Comparison of ENCODE assay signal across 8 cellular contexts in the genomic region with DNA sequence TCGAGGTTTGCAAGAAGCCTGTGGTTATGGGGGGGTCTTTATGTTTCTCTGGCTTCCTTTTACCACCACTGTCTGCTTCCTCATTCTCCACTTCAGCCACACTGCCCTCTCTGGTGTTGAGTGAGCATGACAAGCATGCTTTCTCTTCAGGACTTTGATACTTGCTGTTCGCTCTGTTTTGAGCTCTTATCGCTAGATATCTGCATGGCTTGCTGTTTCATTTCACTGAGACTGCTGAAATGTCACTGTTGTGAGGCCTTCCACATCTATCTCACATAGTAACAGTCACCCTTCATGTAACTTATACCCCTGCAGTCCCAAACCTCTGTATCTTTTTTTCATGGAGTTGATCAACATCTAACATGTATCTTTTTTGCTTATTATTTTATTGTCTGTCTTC. TPM values are rescaled to one million over a fixed set of nuclear protein-coding genes. Genes with fewer than 3 reads are reported as not detected.
DNase-seq lines count a peak whose midpoint lies in the region; ATAC-seq, FAIRE-seq and TF ChIP-seq lines count a peak whose summit lies in the region.

No MANE protein-coding gene starts in this region.

- peak; percentile 64 for TF ChIP-seq CTCF in D721Med (IDR thresholded peaks at IDR 0.05; ENCODE audit: insufficient read depth, missing control alignments)
- peak in 2 of 3 experiments; percentile 48 to 53 for TF ChIP-seq CTCF in ascending aorta (IDR thresholded peaks at IDR 0.05)

- no peaks in the 10 kb centered on the region for H3K4me1 ChIP-seq in ascending aorta

- intact Hi-C loops in ascending aorta (cut with DNase I) = no loop called here

- H3K36me3 ChIP-seq in ascending aorta = peaks cover 8 to 10% of the 10 kb centered on the region in 2 donors

- DNase-seq in D721Med (ENCODE audit: insufficient read length, low spot score) (peak; percentile 18), GM19238 (ENCODE audit: insufficient read length, low spot score) (peak; percentile 5), OCI-M2 (lab: John Stamatoyannopoulos, UW; ENCODE audit: unreplicated experiment) (peak; percentile 6), ascending aorta (ENCODE audit: low spot score in 2 of 2) (no peak), iris pigment epithelial cell (ENCODE audit: low read depth) (peak; percentile 44), ureter (ENCODE audit: low spot score) (no peak)
- peak; percentile 3 to 10 for DNase-seq in stimulated activated CD4-positive, alpha-beta T cell treated with anti-CD3 and anti-CD28 coated beads, Interleukin-4, amount 100 ng/mL, for 48 hours (ENCODE audit: low read depth in 2 of 2)

- ATAC-seq in HG03342 (IDR thresholded peaks at IDR 0.05; ENCODE audit: unreplicated experiment) = peak; percentile 98

- peak; percentile 48 for FAIRE-seq in D721Med (lab: Jason Lieb, UNC)

- peaks cover 0 to 9% of the 10 kb centered on the region in 2 donors for H3K9me3 ChIP-seq in ascending aorta

- no peak overlapping the region for H3K4me3 ChIP-seq in ascending aorta

- no peak overlapping the region for H3K27ac ChIP-seq in ascending aorta

- H3K27me3 ChIP-seq in ascending aorta = no peaks in the 10 kb centered on the region

RNA-seq across cellular contexts. Expression of a gene that starts 59.8 kb away (rescaled TPM):
- total RNA-seq in ascending aorta = 18.4 TPM
- total RNA-seq in ureter = 25.5 TPM

Comparison
In these comparisons a context has a peak if more than half of its experiments do, and no peak if none do; other contexts are left out.
1. DNase-seq: peak in D721Med (single experiment), GM19238 (single experiment), OCI-M2 (single experiment), iris pigment epithelial cell (single experiment) and stimulated activated CD4-positive, alpha-beta T cell treated with anti-CD3 and anti-CD28 coated beads, Interleukin-4, amount 100 ng/mL, for 48 hours (2 of 2); none in ascending aorta (0 of 2) and ureter (single experiment).